Comparison of ENCODE assay signal across 1 cellular context in genomic region chr1:54865238-54866073, GRCh38.
A peak's percentile ranks its signal among the peaks of the same experiment; 100 is the strongest.
TF ChIP-seq lines count a peak whose summit lies in the region.

No MANE protein-coding gene starts in this region.

TF ChIP-seq in HepG2, 621 proteins besides CTCF, POLR2A, EP300 and RAD21 (continued from another document and continues in another):
- TF ChIP-seq TERF1 (CRISPR knock-in tag; IDR thresholded peaks at IDR 0.05), result no peak
- TF ChIP-seq ZNF720 (CRISPR knock-in tag; IDR thresholded peaks at IDR 0.05), result no peak
- peak; percentile 95 for TF ChIP-seq RARA (CRISPR knock-in tag; IDR thresholded peaks at IDR 0.05)
- TF ChIP-seq ZNF543 (CRISPR knock-in tag; IDR thresholded peaks at IDR 0.05), result peak; percentile 52; the same call in 1 of the 2 replicates
- TF ChIP-seq ZNF451 (CRISPR knock-in tag; IDR thresholded peaks at IDR 0.05), result no peak
- TF ChIP-seq HNRNPLL (IDR thresholded peaks at IDR 0.05; ENCODE audit: low read depth, low read length, poor library complexity, severe bottlenecking), result no peak
- peak; percentile 52; the same call in 1 of the 2 replicates for TF ChIP-seq HNF4G (IDR thresholded peaks at IDR 0.05; ENCODE audit: borderline replicate concordance, low read depth, low read length)
- peak; percentile 17; the same call in 1 of the 2 replicates for TF ChIP-seq HNF4G (CRISPR knock-in tag; IDR thresholded peaks at IDR 0.05; ENCODE audit: borderline replicate concordance, low read depth)
- peak; percentile 88 for TF ChIP-seq ZNF687 (CRISPR knock-in tag; IDR thresholded peaks at IDR 0.05)
- TF ChIP-seq PAX8 (CRISPR knock-in tag; IDR thresholded peaks at IDR 0.05; ENCODE audit: borderline replicate concordance), result no peak
- TF ChIP-seq ZNF556 (CRISPR knock-in tag; IDR thresholded peaks at IDR 0.05; ENCODE audit: borderline replicate concordance), result peak; percentile 16; the same call in 1 of the 2 replicates
- TF ChIP-seq, protein P1, sequence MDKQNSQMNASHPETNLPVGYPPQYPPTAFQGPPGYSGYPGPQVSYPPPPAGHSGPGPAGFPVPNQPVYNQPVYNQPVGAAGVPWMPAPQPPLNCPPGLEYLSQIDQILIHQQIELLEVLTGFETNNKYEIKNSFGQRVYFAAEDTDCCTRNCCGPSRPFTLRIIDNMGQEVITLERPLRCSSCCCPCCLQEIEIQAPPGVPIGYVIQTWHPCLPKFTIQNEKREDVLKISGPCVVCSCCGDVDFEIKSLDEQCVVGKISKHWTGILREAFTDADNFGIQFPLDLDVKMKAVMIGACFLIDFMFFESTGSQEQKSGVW (CRISPR knock-in tag; IDR thresholded peaks at IDR 0.05; ENCODE audit: borderline replicate concordance), result no peak
- TF ChIP-seq ZNF775 (CRISPR knock-in tag; IDR thresholded peaks at IDR 0.05; ENCODE audit: borderline replicate concordance), result no peak
- TF ChIP-seq, protein P2, sequence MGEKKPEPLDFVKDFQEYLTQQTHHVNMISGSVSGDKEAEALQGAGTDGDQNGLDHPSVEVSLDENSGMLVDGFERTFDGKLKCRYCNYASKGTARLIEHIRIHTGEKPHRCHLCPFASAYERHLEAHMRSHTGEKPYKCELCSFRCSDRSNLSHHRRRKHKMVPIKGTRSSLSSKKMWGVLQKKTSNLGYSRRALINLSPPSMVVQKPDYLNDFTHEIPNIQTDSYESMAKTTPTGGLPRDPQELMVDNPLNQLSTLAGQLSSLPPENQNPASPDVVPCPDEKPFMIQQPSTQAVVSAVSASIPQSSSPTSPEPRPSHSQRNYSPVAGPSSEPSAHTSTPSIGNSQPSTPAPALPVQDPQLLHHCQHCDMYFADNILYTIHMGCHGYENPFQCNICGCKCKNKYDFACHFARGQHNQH (CRISPR knock-in tag; IDR thresholded peaks at IDR 0.05), result peak; percentile 89
- peak; percentile 66; the same call in 1 of the 2 replicates for TF ChIP-seq HMG20B (CRISPR knock-in tag; conservative IDR thresholded peaks at IDR 0.05)
- peak; percentile 91 for TF ChIP-seq RBM22 (optimal IDR thresholded peaks at IDR 0.05; ENCODE audit: low read length)
- TF ChIP-seq ZEB1 (IDR thresholded peaks at IDR 0.05; ENCODE audit: insufficient replicate concordance, low read depth), result peak; percentile 36
- TF ChIP-seq HOXD1 (CRISPR knock-in tag; IDR thresholded peaks at IDR 0.05), result 0 out of 2 replicates have a peak, but pooled peaks have one; percentile 30
- peak; percentile 61; the same call in 1 of the 2 replicates for TF ChIP-seq ZNF747 (CRISPR knock-in tag; IDR thresholded peaks at IDR 0.05; ENCODE audit: borderline replicate concordance)
- no peak for TF ChIP-seq ZNF839 (CRISPR knock-in tag; IDR thresholded peaks at IDR 0.05; ENCODE audit: borderline replicate concordance)
- TF ChIP-seq ZNF264 (CRISPR knock-in tag; IDR thresholded peaks at IDR 0.05), result no peak
- TF ChIP-seq RARG (CRISPR knock-in tag; IDR thresholded peaks at IDR 0.05; ENCODE audit: low read depth), result no peak
- peak; percentile 98 for TF ChIP-seq NFKBIZ (CRISPR knock-in tag; IDR thresholded peaks at IDR 0.05)
- TF ChIP-seq FOXA1 (IDR thresholded peaks at IDR 0.05), result no peak
- peak; percentile 75 for TF ChIP-seq FOXA1 (CRISPR knock-in tag; IDR thresholded peaks at IDR 0.05)
- peak; percentile 79 for TF ChIP-seq SP5 (CRISPR knock-in tag; IDR thresholded peaks at IDR 0.05; ENCODE audit: borderline replicate concordance, low read depth)
- TF ChIP-seq SP4 (CRISPR knock-in tag; IDR thresholded peaks at IDR 0.05), result 0 out of 2 replicates have a peak, but pooled peaks have one; percentile 12
- no peak for TF ChIP-seq ZNF572 (CRISPR knock-in tag; IDR thresholded peaks at IDR 0.05)
- TF ChIP-seq HOXA3 (CRISPR knock-in tag; IDR thresholded peaks at IDR 0.05), result peak; percentile 64; the same call in 1 of the 2 replicates
- no peak; the same call in 1 of the 2 replicates for TF ChIP-seq ETV5 (CRISPR knock-in tag; IDR thresholded peaks at IDR 0.05; ENCODE audit: borderline replicate concordance)
- TF ChIP-seq, protein P3, sequence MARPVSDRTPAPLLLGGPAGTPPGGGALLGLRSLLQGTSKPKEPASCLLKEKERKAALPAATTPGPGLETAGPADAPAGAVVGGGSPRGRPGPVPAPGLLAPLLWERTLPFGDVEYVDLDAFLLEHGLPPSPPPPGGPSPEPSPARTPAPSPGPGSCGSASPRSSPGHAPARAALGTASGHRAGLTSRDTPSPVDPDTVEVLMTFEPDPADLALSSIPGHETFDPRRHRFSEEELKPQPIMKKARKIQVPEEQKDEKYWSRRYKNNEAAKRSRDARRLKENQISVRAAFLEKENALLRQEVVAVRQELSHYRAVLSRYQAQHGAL (CRISPR knock-in tag; IDR thresholded peaks at IDR 0.05; ENCODE audit: not compliant biosample characterization), result no peak
- TF ChIP-seq, protein P4, sequence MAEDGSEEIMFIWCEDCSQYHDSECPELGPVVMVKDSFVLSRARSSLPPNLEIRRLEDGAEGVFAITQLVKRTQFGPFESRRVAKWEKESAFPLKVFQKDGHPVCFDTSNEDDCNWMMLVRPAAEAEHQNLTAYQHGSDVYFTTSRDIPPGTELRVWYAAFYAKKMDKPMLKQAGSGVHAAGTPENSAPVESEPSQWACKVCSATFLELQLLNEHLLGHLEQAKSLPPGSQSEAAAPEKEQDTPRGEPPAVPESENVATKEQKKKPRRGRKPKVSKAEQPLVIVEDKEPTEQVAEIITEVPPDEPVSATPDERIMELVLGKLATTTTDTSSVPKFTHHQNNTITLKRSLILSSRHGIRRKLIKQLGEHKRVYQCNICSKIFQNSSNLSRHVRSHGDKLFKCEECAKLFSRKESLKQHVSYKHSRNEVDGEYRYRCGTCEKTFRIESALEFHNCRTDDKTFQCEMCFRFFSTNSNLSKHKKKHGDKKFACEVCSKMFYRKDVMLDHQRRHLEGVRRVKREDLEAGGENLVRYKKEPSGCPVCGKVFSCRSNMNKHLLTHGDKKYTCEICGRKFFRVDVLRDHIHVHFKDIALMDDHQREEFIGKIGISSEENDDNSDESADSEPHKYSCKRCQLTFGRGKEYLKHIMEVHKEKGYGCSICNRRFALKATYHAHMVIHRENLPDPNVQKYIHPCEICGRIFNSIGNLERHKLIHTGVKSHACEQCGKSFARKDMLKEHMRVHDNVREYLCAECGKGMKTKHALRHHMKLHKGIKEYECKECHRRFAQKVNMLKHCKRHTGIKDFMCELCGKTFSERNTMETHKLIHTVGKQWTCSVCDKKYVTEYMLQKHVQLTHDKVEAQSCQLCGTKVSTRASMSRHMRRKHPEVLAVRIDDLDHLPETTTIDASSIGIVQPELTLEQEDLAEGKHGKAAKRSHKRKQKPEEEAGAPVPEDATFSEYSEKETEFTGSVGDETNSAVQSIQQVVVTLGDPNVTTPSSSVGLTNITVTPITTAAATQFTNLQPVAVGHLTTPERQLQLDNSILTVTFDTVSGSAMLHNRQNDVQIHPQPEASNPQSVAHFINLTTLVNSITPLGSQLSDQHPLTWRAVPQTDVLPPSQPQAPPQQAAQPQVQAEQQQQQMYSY (CRISPR knock-in tag; IDR thresholded peaks at IDR 0.05), result no peak
- no peak for TF ChIP-seq SRSF4 (IDR thresholded peaks at IDR 0.05; ENCODE audit: low read depth, low read length, poor library complexity, severe bottlenecking)
- TF ChIP-seq ZNF484 (CRISPR knock-in tag; IDR thresholded peaks at IDR 0.05; ENCODE audit: borderline replicate concordance, low read depth), result no peak
- TF ChIP-seq IKZF4 (CRISPR knock-in tag; IDR thresholded peaks at IDR 0.05; ENCODE audit: borderline replicate concordance, low read depth, not compliant biosample characterization), result peak; percentile 55
- no peak for TF ChIP-seq ZNF282 (IDR thresholded peaks at IDR 0.05; ENCODE audit: partially characterized antibody)
- no peak for TF ChIP-seq ZNF17 (CRISPR knock-in tag; IDR thresholded peaks at IDR 0.05)
- 0 out of 2 replicates have a peak, but pooled peaks have one; percentile 53 for TF ChIP-seq KLF12 (CRISPR knock-in tag; IDR thresholded peaks at IDR 0.05; ENCODE audit: borderline replicate concordance)
- TF ChIP-seq CENPT (CRISPR knock-in tag; IDR thresholded peaks at IDR 0.05; ENCODE audit: low read depth), result no peak
- no peak for TF ChIP-seq ZNF367 (CRISPR knock-in tag; IDR thresholded peaks at IDR 0.05; ENCODE audit: borderline replicate concordance)
- TF ChIP-seq SIX1 (CRISPR knock-in tag; IDR thresholded peaks at IDR 0.05; ENCODE audit: borderline replicate concordance), result peak; percentile 32; the same call in 1 of the 2 replicates
- 0 out of 2 replicates have a peak, but pooled peaks have one; percentile 57 for TF ChIP-seq SRY (CRISPR knock-in tag; IDR thresholded peaks at IDR 0.05)
- TF ChIP-seq ZNF546 (CRISPR knock-in tag; conservative IDR thresholded peaks at IDR 0.05), result no peak
- TF ChIP-seq, protein P5, sequence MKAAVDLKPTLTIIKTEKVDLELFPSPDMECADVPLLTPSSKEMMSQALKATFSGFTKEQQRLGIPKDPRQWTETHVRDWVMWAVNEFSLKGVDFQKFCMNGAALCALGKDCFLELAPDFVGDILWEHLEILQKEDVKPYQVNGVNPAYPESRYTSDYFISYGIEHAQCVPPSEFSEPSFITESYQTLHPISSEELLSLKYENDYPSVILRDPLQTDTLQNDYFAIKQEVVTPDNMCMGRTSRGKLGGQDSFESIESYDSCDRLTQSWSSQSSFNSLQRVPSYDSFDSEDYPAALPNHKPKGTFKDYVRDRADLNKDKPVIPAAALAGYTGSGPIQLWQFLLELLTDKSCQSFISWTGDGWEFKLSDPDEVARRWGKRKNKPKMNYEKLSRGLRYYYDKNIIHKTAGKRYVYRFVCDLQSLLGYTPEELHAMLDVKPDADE (CRISPR knock-in tag; IDR thresholded peaks at IDR 0.05), result no peak
- TF ChIP-seq, protein P6, sequence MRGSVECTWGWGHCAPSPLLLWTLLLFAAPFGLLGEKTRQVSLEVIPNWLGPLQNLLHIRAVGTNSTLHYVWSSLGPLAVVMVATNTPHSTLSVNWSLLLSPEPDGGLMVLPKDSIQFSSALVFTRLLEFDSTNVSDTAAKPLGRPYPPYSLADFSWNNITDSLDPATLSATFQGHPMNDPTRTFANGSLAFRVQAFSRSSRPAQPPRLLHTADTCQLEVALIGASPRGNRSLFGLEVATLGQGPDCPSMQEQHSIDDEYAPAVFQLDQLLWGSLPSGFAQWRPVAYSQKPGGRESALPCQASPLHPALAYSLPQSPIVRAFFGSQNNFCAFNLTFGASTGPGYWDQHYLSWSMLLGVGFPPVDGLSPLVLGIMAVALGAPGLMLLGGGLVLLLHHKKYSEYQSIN (CRISPR knock-in tag; IDR thresholded peaks at IDR 0.05; ENCODE audit: borderline replicate concordance), result no peak
- no peak for TF ChIP-seq SP1 (IDR thresholded peaks at IDR 0.05)
- TF ChIP-seq SP1 (CRISPR knock-in tag; IDR thresholded peaks at IDR 0.05), result no peak
- TF ChIP-seq SOX6 (IDR thresholded peaks at IDR 0.05), result no peak
- peak; percentile 73 for TF ChIP-seq SOX6 (CRISPR knock-in tag; IDR thresholded peaks at IDR 0.05)
- TF ChIP-seq ZNF576 (CRISPR knock-in tag; IDR thresholded peaks at IDR 0.05), result no peak
- TF ChIP-seq, protein P7, sequence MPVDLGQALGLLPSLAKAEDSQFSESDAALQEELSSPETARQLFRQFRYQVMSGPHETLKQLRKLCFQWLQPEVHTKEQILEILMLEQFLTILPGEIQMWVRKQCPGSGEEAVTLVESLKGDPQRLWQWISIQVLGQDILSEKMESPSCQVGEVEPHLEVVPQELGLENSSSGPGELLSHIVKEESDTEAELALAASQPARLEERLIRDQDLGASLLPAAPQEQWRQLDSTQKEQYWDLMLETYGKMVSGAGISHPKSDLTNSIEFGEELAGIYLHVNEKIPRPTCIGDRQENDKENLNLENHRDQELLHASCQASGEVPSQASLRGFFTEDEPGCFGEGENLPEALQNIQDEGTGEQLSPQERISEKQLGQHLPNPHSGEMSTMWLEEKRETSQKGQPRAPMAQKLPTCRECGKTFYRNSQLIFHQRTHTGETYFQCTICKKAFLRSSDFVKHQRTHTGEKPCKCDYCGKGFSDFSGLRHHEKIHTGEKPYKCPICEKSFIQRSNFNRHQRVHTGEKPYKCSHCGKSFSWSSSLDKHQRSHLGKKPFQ (CRISPR knock-in tag; IDR thresholded peaks at IDR 0.05; ENCODE audit: insufficient replicate concordance), result peak; percentile 61
- no peak for TF ChIP-seq ZNF737 (CRISPR knock-in tag; IDR thresholded peaks at IDR 0.05; ENCODE audit: borderline replicate concordance)
